In the genomic region with DNA sequence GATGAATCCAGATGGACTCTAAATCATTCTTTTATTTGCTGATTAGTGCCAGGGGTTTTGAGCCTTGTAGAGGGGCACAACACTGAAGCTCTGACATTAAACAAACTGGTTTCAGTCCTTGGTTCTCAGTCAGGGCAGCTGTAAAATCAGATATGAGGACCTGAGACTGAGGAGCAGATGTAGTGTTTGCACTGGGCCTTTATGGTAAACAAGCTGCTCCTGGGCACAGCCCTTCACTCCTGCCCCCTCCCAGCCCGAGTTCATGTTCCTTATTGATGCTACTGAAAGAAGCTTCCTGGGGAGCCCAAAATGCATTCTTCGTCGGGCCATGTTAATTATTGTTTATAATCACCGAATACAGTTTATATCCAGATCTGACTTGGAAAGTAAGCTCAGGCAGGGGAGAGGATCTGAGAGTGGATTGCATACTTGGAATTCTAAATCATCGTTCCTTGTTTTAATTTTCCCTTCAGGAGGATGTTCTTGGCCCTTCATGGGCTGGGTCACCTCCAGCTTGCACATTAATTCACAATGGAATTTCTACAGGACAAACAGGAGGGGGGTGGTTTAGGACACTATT, we compare ENCODE assay signal across 24 cellular contexts.
DNase-seq lines count a peak whose midpoint lies in the region; ATAC-seq and TF ChIP-seq lines count a peak whose summit lies in the region.
"Had no signal": no experiment of that assay in that cellular context is flagged by ENCODE, and none has a peak within 500 bp of the region (broad histone marks: within the 10 kb centered on the region; RNA-seq: fewer than 3 reads in every experiment).

No MANE protein-coding gene starts in this region.

- H2AFZ ChIP-seq in hepatocyte: no peak overlapping the region
- H2AFZ ChIP-seq: neural progenitor cell had no signal

- no peak overlapping the region for H3K4me3 ChIP-seq in hepatocyte
- H3K4me3 ChIP-seq: BLaER1, neural progenitor cell, Peyer's patch, skin epidermis had no signal

- ATAC-seq in left cardiac atrium: no peak
- ATAC-seq: activated CD4-positive, alpha-beta T cell treated with anti-CD3 and anti-CD28 coated beads for 36 hours; activated CD8-positive, alpha-beta T cell treated with anti-CD3 and anti-CD28 coated beads, Interleukin-2, amount 10 ng/mL, durations not matched to agents 7 days and 5 days; left ventricle myocardium superior; stimulated activated naive B cell treated with anti-CD40 and anti-IgM and Interleukin-4, amounts not matched to agents 10 μg/mL and 1 μg/mL and 100 μg/mL, for 72 hours had no signal

- POLR2A ChIA-PET in RWPE1 (lab: Yijun Ruan, JAX; ENCODE audit: low non-redundant PET): no interaction called here

- no peaks in the 10 kb centered on the region for H3K27me3 ChIP-seq in hepatocyte
- H3K27me3 ChIP-seq: BLaER1, neural progenitor cell, Peyer's patch had no signal

- H4K20me1 ChIP-seq in hepatocyte (ENCODE audit: insufficient read depth, poor library complexity, severe bottlenecking): no peaks in the 10 kb centered on the region
- H4K20me1 ChIP-seq: BLaER1 had no signal

- H3K9me2 ChIP-seq in hepatocyte (replicated peaks; ENCODE audit: insufficient read depth): no peaks in the 10 kb centered on the region

- no peaks in the 10 kb centered on the region for H3K36me3 ChIP-seq in hepatocyte (replicated peaks; ENCODE audit: insufficient read depth, low read depth)
- H3K36me3 ChIP-seq: BLaER1, neural progenitor cell, Peyer's patch had no signal

- H3K4me1 ChIP-seq in hepatocyte (ENCODE audit: insufficient read depth): peaks cover 6% of the 10 kb centered on the region
- H3K4me1 ChIP-seq: neural progenitor cell, Peyer's patch had no signal

- no peak overlapping the region for H3K4me2 ChIP-seq in hepatocyte
- H3K4me2 ChIP-seq: BLaER1, neural progenitor cell had no signal

- DNase-seq in DMS153 treated with DMSO at 0.1 percent for 48 hours (lab: John Stamatoyannopoulos, UW; ENCODE audit: unreplicated experiment) (peak; percentile 39), NCI-H1092 (lab: John Stamatoyannopoulos, UW) (peak; percentile 50), NCI-H69 (lab: John Stamatoyannopoulos, UW) (peak; percentile 69), hepatocyte (ENCODE audit: low spot score) (peak; percentile 36), RWPE1 (ENCODE audit: low spot score) (no peak), amygdala (lab: John Stamatoyannopoulos, UW) (no peak), left cardiac atrium (no peak)
- DNase-seq: activated CD4-positive, alpha-beta T cell treated with anti-CD3 and anti-CD28 coated beads for 36 hours; activated CD8-positive, alpha-beta T cell treated with anti-CD3 and anti-CD28 coated beads, Interleukin-2, amount 10 ng/mL, durations not matched to agents 7 days and 5 days; activated T-cell treated with anti-CD3 and anti-CD28 coated beads for 4 hours; anterior cingulate cortex; GOT3; left ventricle myocardium superior; mesendoderm; NCI-H2081; Peyer's patch; stimulated activated naive B cell treated with anti-CD40 and anti-IgM and Interleukin-4, amounts not matched to agents 10 μg/mL and 1 μg/mL and 100 μg/mL, for 72 hours; substantia nigra; trophoblast cell had no signal

- H3K79me2 ChIP-seq in hepatocyte: no peaks in the 10 kb centered on the region

- TF ChIP-seq CTCF in hepatocyte (IDR thresholded peaks at IDR 0.05; ENCODE audit: poor library complexity) (no peak), RWPE1 (conservative IDR thresholded peaks at IDR 0.05; ENCODE audit: low read depth) (no peak)

- 39% methylated on average over 5 of the region's 5 CpGs for WGBS in hepatocyte (ENCODE audit: low lambda C conversion rate, missing lambda C conversion rate)

- H3K9me3 ChIP-seq in hepatocyte (ENCODE audit: low read depth): no peaks in the 10 kb centered on the region
- H3K9me3 ChIP-seq: BLaER1, Peyer's patch had no signal

- H3K27ac ChIP-seq in hepatocyte: peak overlapping the region; percentile 11
- no peak overlapping the region for H3K27ac ChIP-seq in RWPE1
- H3K27ac ChIP-seq: BLaER1, epithelial cell of prostate, neural progenitor cell, Peyer's patch, skin epidermis, VCaP had no signal

- intact Hi-C loops in left cardiac atrium (cut with DNase I): no loop called here

- CTCF ChIA-PET in RWPE1 (lab: Yijun Ruan, JAX): interaction anchor here (0.5 to 0.6 kb wide), 2 partner anchors 37 to 444 kb away, joined by 4 to 6 read pairs; no protein-coding TSS in a partner anchor

Comparison
In these comparisons a context has a peak if more than half of its experiments do, and no peak if none do; other contexts are left out.
1. DNase-seq: peak in DMS153 treated with DMSO at 0.1 percent for 48 hours (single experiment), NCI-H1092 (single experiment), NCI-H69 (single experiment) and hepatocyte (single experiment); none in RWPE1 (single experiment), amygdala (0 of 56) and left cardiac atrium (single experiment).